Comparison of ENCODE assay signal across 14 cellular contexts in genomic region chr19:17325881-17326594, GRCh38. TPM values are rescaled to one million over a fixed set of nuclear protein-coding genes. Genes with fewer than 3 reads are reported as not detected.
DNase-seq lines count a peak whose midpoint lies in the region; FAIRE-seq and TF ChIP-seq lines count a peak whose summit lies in the region.
"Had no signal": no experiment of that assay in that cellular context is flagged by ENCODE, and none has a peak within 500 bp of the region (broad histone marks: within the 10 kb centered on the region; RNA-seq: fewer than 3 reads in every experiment).

No MANE protein-coding gene starts in this region.

- peaks cover 6 to 23% of the 10 kb centered on the region in 2 experiments for H3K4me1 Mint-ChIP-seq in H9

- H3K27ac Mint-ChIP-seq in H9: 0 out of 7 replicates have a peak overlapping the region, but pooled peaks of 1 of the 3 experiments have one; percentile 57
- H3K27ac Mint-ChIP-seq: immature natural killer cell had no signal

- no peak for TF ChIP-seq POLR2A in GM12892 (IDR thresholded peaks at IDR 0.05; ENCODE audit: low read depth, low read length)

- no peak overlapping the region for H2AFZ ChIP-seq in H9 (ENCODE audit: low read length)

- H3K23me2 ChIP-seq in H9 (ENCODE audit: insufficient read length, low read depth, low read length, poor library complexity, severe bottlenecking): peaks cover 5% of the 10 kb centered on the region

- H2BK5ac ChIP-seq in H9 (ENCODE audit: insufficient read length, low read length): no peak overlapping the region

- H3K79me2 ChIP-seq in H9 (ENCODE audit: insufficient read depth, low read length): no peaks in the 10 kb centered on the region

- no peak overlapping the region for H4K5ac ChIP-seq in H9 (ENCODE audit: insufficient read length, low read depth, low read length)

- H3K36me3 Mint-ChIP-seq in H9 (ENCODE audit: insufficient read depth in 1 of 3, low read depth in 3 of 3): peaks cover 9 to 41% (median 27%) of the 10 kb centered on the region in 3 experiments

- no peak overlapping the region for H2BK120ac ChIP-seq in H9 (ENCODE audit: low read depth, low read length, poor library complexity, severe bottlenecking)

- no peaks in the 10 kb centered on the region for H3K9me3 Mint-ChIP-seq in H9
- H3K9me3 Mint-ChIP-seq: immature natural killer cell had no signal

- H3K56ac ChIP-seq in H9 (ENCODE audit: insufficient read length, low read depth, low read length): no peak overlapping the region

- no peak overlapping the region for H4K8ac ChIP-seq in H9 (replicated peaks; ENCODE audit: insufficient read length, low read depth, low read length)

- peak overlapping the region in 1 of 2 experiments; percentile 60; a peak in 1 of 5 replicates for H3K4me3 Mint-ChIP-seq in H9

- WGBS in H9 (ENCODE audit: extremely low coverage, insufficient read length, low lambda C conversion rate): no CpG with 5 or more reads among the region's 17 CpGs

- H3K27ac ChIP-seq in H9 (ENCODE audit: insufficient read length, low read depth, low read length): no peak overlapping the region
- H3K27ac ChIP-seq in caudate nucleus (ENCODE audit: low read depth, low read length): peak overlapping the region; percentile 26

- H3K4me1 ChIP-seq in H9 (ENCODE audit: insufficient read depth, low read length): no peaks in the 10 kb centered on the region
- no peaks in the 10 kb centered on the region for H3K4me1 ChIP-seq in BE2C

- no peak overlapping the region for H4K91ac ChIP-seq in H9 (ENCODE audit: insufficient read length, low read depth, low read length)

- no peak overlapping the region for H3K23ac ChIP-seq in H9 (ENCODE audit: insufficient read length, low read depth, low read length)

- no peak overlapping the region for H3K4me3 ChIP-seq in BE2C (ENCODE audit: low read depth, low read length)

- H3K36me3 ChIP-seq in BE2C: 0 out of 2 replicates have a peak, but pooled peaks cover 8% of the 10 kb centered on the region

- TF ChIP-seq CTCF in H9 (conservative IDR thresholded peaks at IDR 0.05) (no peak), BE2C (IDR thresholded peaks at IDR 0.05; ENCODE audit: low read depth, low read length) (no peak)

- no peak overlapping the region for H2BK12ac ChIP-seq in H9 (ENCODE audit: insufficient read length, low read depth, low read length)

- no peak overlapping the region for H3K18ac ChIP-seq in H9 (ENCODE audit: insufficient read length, low read depth, low read length)

- H3T11ph ChIP-seq in H9 (ENCODE audit: low read length): no peak overlapping the region

- H3K9me3 ChIP-seq in H9 (ENCODE audit: control insufficient read depth, low read depth, low read length) (no peaks in the 10 kb centered on the region), BE2C (no peaks in the 10 kb centered on the region)

- H3K79me1 ChIP-seq in H9 (ENCODE audit: insufficient read depth, low read depth, low read length, poor library complexity, severe bottlenecking): no peaks in the 10 kb centered on the region

- H3K14ac ChIP-seq in H9 (ENCODE audit: insufficient read depth, low read length): no peak overlapping the region

- no peak overlapping the region for H2AK5ac ChIP-seq in H9 (ENCODE audit: insufficient read length, low read length)

- H3K4me2 ChIP-seq in H9 (ENCODE audit: insufficient read depth, insufficient read length, low read length): peak overlapping the region; percentile 37

- peaks cover 7% of the 10 kb centered on the region for H3K27me3 Mint-ChIP-seq in H9 (ENCODE audit: low read depth)

- no peak overlapping the region for H3K4ac ChIP-seq in H9 (ENCODE audit: low read depth, low read length)

- no peak for DNase-seq in H9
- DNase-seq in caudate nucleus (lab: John Stamatoyannopoulos, UW): peak in 46 of 61 donors; percentile 4 to 94 (median 48)
- DNase-seq in inferior parietal cortex (ENCODE audit: extremely low spot score): peak; percentile 44
- peak; percentile 43 for DNase-seq in stromal cell of bone marrow (ENCODE audit: low read depth)
- no peak for DNase-seq in stimulated activated CD4-positive, alpha-beta T cell treated with anti-CD3 and anti-CD28 coated beads, Interleukin-4, amount 100 ng/mL, for 4 hours
- no peak for DNase-seq in GM12892 (ENCODE audit: insufficient read length)
- no peak for DNase-seq in retina
- DNase-seq in BE2C: no peak
- DNase-seq: activated naive CD4-positive, alpha-beta T cell treated with Interleukin-2 at 50 U/mL for 16 hours; AML-193; immature natural killer cell; IMR-90; NCI-H510A treated with DMSO at 0.1 percent for 48 hours; SIG-M5 had no signal

- no peak for FAIRE-seq in GM12892 (lab: Jason Lieb, UNC)

- H2BK20ac ChIP-seq in H9 (ENCODE audit: low read depth, low read length, poor library complexity, severe bottlenecking): no peak overlapping the region

- H4K20me1 ChIP-seq in H9 (ENCODE audit: control insufficient read depth, insufficient read depth, insufficient read length): no peaks in the 10 kb centered on the region

- H2BK15ac ChIP-seq in H9 (ENCODE audit: low read depth, low read length): no peak overlapping the region

- H3K9ac ChIP-seq in H9 (ENCODE audit: extremely low read depth, insufficient read length, low read length): no peak overlapping the region

- no peaks in the 10 kb centered on the region for H3K27me3 ChIP-seq in H9 (ENCODE audit: insufficient read depth, low read length)
- no peaks in the 10 kb centered on the region for H3K27me3 ChIP-seq in BE2C

RNA-seq across cellular contexts. Expression of gene ANO8, which starts 8.6 kb away (rescaled TPM):
- 18.9 and 21.9 TPM in 2 replicates for total RNA-seq in H9 (2021)
- polyA plus RNA-seq in GM12892 (2012; ENCODE audit: missing spikeins): 0.93 TPM
- polyA plus RNA-seq in BE2C (2012; ENCODE audit: insufficient read depth, insufficient read length, low read depth): 26.7 TPM

RNA-seq across cellular contexts. Expression of gene GTPBP3, which starts 11.3 kb away (rescaled TPM):
- total RNA-seq in H9 (2021): 62.9 and 71.3 TPM in 2 replicates
- 14.7 TPM for polyA plus RNA-seq in GM12892 (2012; ENCODE audit: missing spikeins)
- 64.2 TPM for polyA plus RNA-seq in BE2C (2012; ENCODE audit: insufficient read depth, insufficient read length, low read depth)

RNA-seq across cellular contexts. Expression of gene DDA1, which starts 16.7 kb away (rescaled TPM):
- 42.3 and 45.7 TPM in 2 replicates for total RNA-seq in H9 (2021)
- 33.6 TPM for polyA plus RNA-seq in GM12892 (2012; ENCODE audit: missing spikeins)
- polyA plus RNA-seq in BE2C (2012; ENCODE audit: insufficient read depth, insufficient read length, low read depth): 131 TPM

RNA-seq across cellular contexts. Expression of gene MRPL34, which starts 20.4 kb away (rescaled TPM):
- 84.6 and 93.6 TPM in 2 replicates for total RNA-seq in H9 (2021)
- 50.8 TPM for polyA plus RNA-seq in GM12892 (2012; ENCODE audit: missing spikeins)
- 333 TPM for polyA plus RNA-seq in BE2C (2012; ENCODE audit: insufficient read depth, insufficient read length, low read depth)

RNA-seq across cellular contexts. Expression of gene ABHD8, which starts 22.8 kb away (rescaled TPM):
- 11.7 and 12.8 TPM in 2 replicates for total RNA-seq in H9 (2021)
- 1.2 TPM for polyA plus RNA-seq in GM12892 (2012; ENCODE audit: missing spikeins)
- polyA plus RNA-seq in BE2C (2012; ENCODE audit: insufficient read depth, insufficient read length, low read depth): 8.6 TPM

Comparison
In these comparisons a context has a peak if more than half of its experiments do, and no peak if none do; other contexts are left out.
1. DNase-seq: peak in caudate nucleus (46 of 61), inferior parietal cortex (single experiment) and stromal cell of bone marrow (single experiment); none in H9 (single experiment), stimulated activated CD4-positive, alpha-beta T cell treated with anti-CD3 and anti-CD28 coated beads, Interleukin-4, amount 100 ng/mL, for 4 hours (0 of 2), GM12892 (single experiment), retina (single experiment) and BE2C (single experiment).